ENCODE assay signal across 9 cellular contexts in genomic region chrX:121579016-121579760, GRCh38.
DNase-seq lines count a peak whose midpoint lies in the region; ATAC-seq, FAIRE-seq and TF ChIP-seq lines count a peak whose summit lies in the region.
"Had no signal": no experiment of that assay in that cellular context is flagged by ENCODE, and none has a peak within 500 bp of the region (broad histone marks: within the 10 kb centered on the region; RNA-seq: fewer than 3 reads in every experiment).

No MANE protein-coding gene starts in this region.

- H3K27ac Mint-ChIP-seq in glutamatergic neuron (ENCODE audit: unreplicated experiment): no peak overlapping the region

- no peaks in the 10 kb centered on the region for H3K36me3 Mint-ChIP-seq in glutamatergic neuron (ENCODE audit: unreplicated experiment)
- H3K36me3 Mint-ChIP-seq: activated naive CD4-positive, alpha-beta T cell treated with anti-CD3 and anti-CD28 coated beads, Interleukin-2, amount 50 U/mL, for 72 hours had no signal

- H3K36me3 ChIP-seq in small intestine (ENCODE audit: control insufficient read depth in 2 of 2, insufficient read depth in 2 of 2, low read length in 2 of 2): no peaks in the 10 kb centered on the region

- H3K4me1 ChIP-seq in small intestine (ENCODE audit: control insufficient read depth in 2 of 2, insufficient read depth in 1 of 2, low read depth in 1 of 2, low read length in 1 of 2): no peaks in the 10 kb centered on the region

- DNase-seq in activated effector memory CD4-positive, alpha-beta T cell treated with anti-CD3 and anti-CD28 coated beads, Interleukin-2, amount 50 U/mL, for 16 hours: peak; percentile 49
- DNase-seq in activated effector memory CD4-positive, alpha-beta T cell treated with Interleukin-2 at 50 U/mL for 16 hours: no peak
- peak; percentile 3 for DNase-seq in RCC 7860 (ENCODE audit: low spot score)
- DNase-seq in glutamatergic neuron: no peak
- no peak for DNase-seq in iPS-NIHi11 (ENCODE audit: low spot score)
- DNase-seq in small intestine: no peak

- peak; percentile 49 for ATAC-seq in HG02610 (IDR thresholded peaks at IDR 0.05; ENCODE audit: unreplicated experiment)
- no peak for ATAC-seq in GM21381 (IDR thresholded peaks at IDR 0.05; ENCODE audit: unreplicated experiment)

- H3K9me3 Mint-ChIP-seq in glutamatergic neuron (ENCODE audit: unreplicated experiment): peaks cover 2% of the 10 kb centered on the region
- H3K9me3 Mint-ChIP-seq: activated naive CD4-positive, alpha-beta T cell treated with anti-CD3 and anti-CD28 coated beads, Interleukin-2, amount 50 U/mL, for 72 hours had no signal

- no peak overlapping the region for H3K27ac ChIP-seq in small intestine (ENCODE audit: low read depth in 1 of 2, low read length in 1 of 2)

- TF ChIP-seq CTCF in glutamatergic neuron (IDR thresholded peaks at IDR 0.05; ENCODE audit: partially characterized antibody, unreplicated experiment): peak; percentile 26

- no peaks in the 10 kb centered on the region for H3K4me1 Mint-ChIP-seq in glutamatergic neuron (ENCODE audit: low read depth, unreplicated experiment)

- WGBS in small intestine, 3 donors: 17 to 26% (median 22%) methylated on average over 3 of the region's 3 CpGs

- no peaks in the 10 kb centered on the region for H3K27me3 ChIP-seq in small intestine (ENCODE audit: control insufficient read depth in 2 of 2, insufficient read depth in 2 of 2, low read length in 2 of 2)

- no peaks in the 10 kb centered on the region for H3K27me3 Mint-ChIP-seq in glutamatergic neuron (ENCODE audit: unreplicated experiment)

- no peak for FAIRE-seq in RCC 7860 (lab: Jason Lieb, UNC)
- FAIRE-seq in small intestine (lab: Jason Lieb, UNC): no peak

- H3K4me3 ChIP-seq in small intestine (ENCODE audit: low read depth in 1 of 2, low read length in 2 of 2): no peak overlapping the region

- H3K4me3 Mint-ChIP-seq in glutamatergic neuron (ENCODE audit: unreplicated experiment): no peak overlapping the region

- H3K9me3 ChIP-seq in small intestine (ENCODE audit: control insufficient read depth, low read depth): no peaks in the 10 kb centered on the region

Comparison
In these comparisons a context has a peak if more than half of its experiments do, and no peak if none do; other contexts are left out.
1. DNase-seq: peak in activated effector memory CD4-positive, alpha-beta T cell treated with anti-CD3 and anti-CD28 coated beads, Interleukin-2, amount 50 U/mL, for 16 hours (single experiment) and RCC 7860 (single experiment); none in activated effector memory CD4-positive, alpha-beta T cell treated with Interleukin-2 at 50 U/mL for 16 hours (single experiment), glutamatergic neuron (single experiment), iPS-NIHi11 (single experiment) and small intestine (single experiment).